29 cellular contexts compared by ENCODE assay signal in the genomic region with DNA sequence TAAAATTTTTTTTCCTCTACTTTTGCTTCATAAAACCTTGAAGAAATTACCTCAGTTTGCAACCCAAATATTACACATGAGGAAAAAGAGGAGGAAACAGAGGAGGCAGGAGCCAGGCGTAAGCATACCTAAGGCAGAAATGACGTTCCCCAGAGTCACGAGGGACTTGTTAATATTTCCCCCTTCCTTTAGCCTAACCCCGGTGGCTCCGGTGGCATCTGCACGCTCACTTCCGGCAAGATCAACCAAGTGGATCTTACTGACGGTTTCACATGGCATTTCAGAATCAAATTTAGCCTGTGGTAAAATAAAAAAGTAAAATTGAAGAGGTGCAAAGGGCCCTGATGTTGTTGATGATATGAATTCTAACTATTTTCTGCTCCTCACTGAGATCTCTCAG.
DNase-seq lines count a peak whose midpoint lies in the region; ATAC-seq, FAIRE-seq and TF ChIP-seq lines count a peak whose summit lies in the region.
"Had no signal": no experiment of that assay in that cellular context is flagged by ENCODE, and none has a peak within 500 bp of the region (broad histone marks: within the 10 kb centered on the region; RNA-seq: fewer than 3 reads in every experiment).

No MANE protein-coding gene starts in this region.

- H2AK5ac ChIP-seq in trophoblast cell (ENCODE audit: low read length), result no peak overlapping the region

- H4K20me1 ChIP-seq in OCI-LY3 (ENCODE audit: insufficient read depth, low read length), result no peaks in the 10 kb centered on the region

- WGBS in trophoblast cell (ENCODE audit: extremely low coverage, insufficient coverage, insufficient read length), result no CpG with 5 or more reads among the region's 8 CpGs

- H4K8ac ChIP-seq in trophoblast cell (ENCODE audit: low read depth, low read length), result no peak overlapping the region

- H3K36me3 ChIP-seq in OCI-LY3 (replicated peaks; ENCODE audit: low read depth, low read length), result peaks cover 34% of the 10 kb centered on the region
- H3K36me3 ChIP-seq in trophoblast cell (ENCODE audit: control insufficient read depth in 1 of 2, insufficient read depth in 2 of 2, low read length in 2 of 2), result peaks cover 9 to 17% of the 10 kb centered on the region in 2 experiments

- no peak overlapping the region for H2BK12ac ChIP-seq in trophoblast cell (ENCODE audit: low read length)

- H3K27me3 ChIP-seq in OCI-LY3 (ENCODE audit: low read depth, low read length), result no peaks in the 10 kb centered on the region
- H3K27me3 ChIP-seq in trophoblast cell (ENCODE audit: insufficient read depth, low read length), result no peaks in the 10 kb centered on the region
- H3K27me3 ChIP-seq: gastroesophageal sphincter, stomach, tibial nerve had no signal

- no peaks in the 10 kb centered on the region for H3K79me2 ChIP-seq in OCI-LY3 (ENCODE audit: low read length)
- H3K79me2 ChIP-seq in trophoblast cell (ENCODE audit: control insufficient read depth, insufficient read depth, low read length, poor library complexity), result no peaks in the 10 kb centered on the region

- H3K9me3 ChIP-seq in OCI-LY3 (ENCODE audit: insufficient read depth, low read length) (no peaks in the 10 kb centered on the region), trophoblast cell (ENCODE audit: insufficient read depth, low read depth, low read length) (no peaks in the 10 kb centered on the region)
- H3K9me3 ChIP-seq: Caco-2, gastroesophageal sphincter, HAP-1, stomach, tibial nerve had no signal

- H2BK5ac ChIP-seq in trophoblast cell (ENCODE audit: low read depth, low read length, poor library complexity), result no peak overlapping the region

- H3K27ac ChIP-seq in OCI-LY3 (ENCODE audit: low read length) (peak overlapping the region; percentile 68), trophoblast cell (ENCODE audit: low read depth, low read length) (no peak overlapping the region), RWPE1 (no peak overlapping the region)
- H3K27ac ChIP-seq: gastroesophageal sphincter, KMS-11, PC-9, stomach, tibial nerve, WERI-Rb-1 had no signal

- H3K23ac ChIP-seq in trophoblast cell (ENCODE audit: low read length), result no peak overlapping the region

- peak; percentile 54 for ATAC-seq in GM21737 (IDR thresholded peaks at IDR 0.05; ENCODE audit: unreplicated experiment)
- ATAC-seq: gastroesophageal sphincter, left lobe of liver, natural killer cell had no signal

- H3K18ac ChIP-seq in trophoblast cell (ENCODE audit: low read length), result no peak overlapping the region

- CTCF ChIA-PET in RWPE1 (lab: Yijun Ruan, JAX), result no interaction called here

- no peak overlapping the region for H3K4ac ChIP-seq in trophoblast cell (ENCODE audit: low read depth, low read length)

- H3K9ac ChIP-seq in OCI-LY3 (ENCODE audit: low read length) (peak overlapping the region; percentile 37; the same call in 1 of the 2 replicates), trophoblast cell (ENCODE audit: low read length) (no peak overlapping the region)
- H3K9ac ChIP-seq: KMS-11 had no signal

- TF ChIP-seq CTCF in OCI-LY3 (IDR thresholded peaks at IDR 0.05; ENCODE audit: low read depth, low read length) (no peak), RWPE1 (conservative IDR thresholded peaks at IDR 0.05; ENCODE audit: low read depth) (no peak)

- peak; percentile 47 for FAIRE-seq in GM18507 (lab: Jason Lieb, UNC)

- peak overlapping the region; percentile 25; the same call in 1 of the 2 replicates for H2AFZ ChIP-seq in OCI-LY3 (ENCODE audit: low read depth, low read length)
- H2AFZ ChIP-seq in trophoblast cell (ENCODE audit: insufficient read depth, low read length, poor library complexity), result no peak overlapping the region
- H2AFZ ChIP-seq: PC-9 had no signal

- H4K12ac ChIP-seq in trophoblast cell (ENCODE audit: low read depth, low read length), result peak overlapping the region; percentile 30

- H4K91ac ChIP-seq in trophoblast cell (ENCODE audit: low read depth, low read length), result no peak overlapping the region

- H2BK120ac ChIP-seq in trophoblast cell (ENCODE audit: insufficient read depth, low read length, poor library complexity), result no peak overlapping the region

- H3K79me1 ChIP-seq in trophoblast cell (ENCODE audit: low read length), result no peaks in the 10 kb centered on the region

- H3K4me3 ChIP-seq in OCI-LY3 (ENCODE audit: low read length) (peak overlapping the region; percentile 50), trophoblast cell (ENCODE audit: low read depth, low read length) (no peak overlapping the region)
- H3K4me3 ChIP-seq: gastroesophageal sphincter, HAP-1, PC-9, stomach, tibial nerve had no signal

- no peak overlapping the region for H3K14ac ChIP-seq in trophoblast cell (ENCODE audit: low read length)

- POLR2A ChIA-PET in RWPE1 (lab: Yijun Ruan, JAX; ENCODE audit: low non-redundant PET), result no interaction called here

- H3K4me1 ChIP-seq in OCI-LY3 (ENCODE audit: low read length) (peaks cover 24% of the 10 kb centered on the region), trophoblast cell (ENCODE audit: control insufficient read depth in 1 of 2, insufficient read depth in 2 of 2, low read length in 2 of 2) (no peaks in the 10 kb centered on the region)
- H3K4me1 ChIP-seq: Caco-2, gastroesophageal sphincter, HAP-1, stomach had no signal

- DNase-seq in GM18507 (ENCODE audit: extremely low spot score, insufficient read length, low read depth) (no peak), trophoblast cell (no peak), NCI-H748 (lab: John Stamatoyannopoulos, UW; ENCODE audit: unreplicated experiment) (no peak), occipital lobe (lab: John Stamatoyannopoulos, UW) (no peak), RWPE1 (ENCODE audit: low spot score) (no peak)
- DNase-seq: activated CD4-positive, alpha-beta T cell treated with anti-CD3 and anti-CD28 coated beads, Interleukin-2, amount 10 ng/mL, durations not matched to agents 24 days and 14 days; activated gamma-delta T cell; activated T-cell treated with anti-CD3 and anti-CD28 coated beads, Interleukin-2, amount 50 U/mL, for 24 hours; C1 segment of cervical spinal cord; Caco-2; DMS79; GDM1; hippocampal formation; immature natural killer cell; natural killer cell; NCI-H1436 treated with DMSO at 0.1 percent for 48 hours; NCI-H446 treated with DMSO at 0.1 percent for 48 hours; PC-9; Right ventricle myocardium superior; stomach; T-helper 9 cell; WERI-Rb-1 had no signal

- peak overlapping the region; percentile 79 for H3K4me2 ChIP-seq in OCI-LY3 (ENCODE audit: low read length)
- H3K4me2 ChIP-seq in trophoblast cell (ENCODE audit: low read length), result no peak overlapping the region
- H3K4me2 ChIP-seq: KMS-11, PC-9 had no signal
